15 cellular contexts compared by ENCODE assay signal in the genomic region with DNA sequence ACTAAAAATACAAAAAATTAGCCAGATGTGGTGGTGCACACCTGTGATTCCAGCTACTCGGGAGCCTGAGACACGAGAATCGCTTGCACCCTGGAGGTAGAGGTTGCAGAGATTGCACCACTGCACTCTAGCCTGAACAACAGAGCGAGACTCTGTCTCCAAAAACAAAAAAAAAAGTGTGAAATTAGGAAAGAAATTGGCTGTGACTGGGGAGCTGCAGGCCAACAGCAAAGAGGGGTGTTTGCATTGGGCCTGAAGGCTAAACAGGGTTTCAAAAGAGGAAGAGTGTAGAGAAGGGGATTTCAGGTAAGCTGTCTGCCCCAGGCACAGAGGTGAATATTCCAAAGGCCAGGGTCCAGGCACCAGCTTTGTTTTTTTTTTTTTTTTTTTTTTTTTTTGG.
"Had no signal": no experiment of that assay in that cellular context is flagged by ENCODE, and none has a peak within 500 bp of the region (broad histone marks: within the 10 kb centered on the region; RNA-seq: fewer than 3 reads in every experiment).

No MANE protein-coding gene starts in this region.

- ATAC-seq: foreskin keratinocyte, psoas muscle had no signal

- H3K27ac ChIP-seq: foreskin keratinocyte, left ventricle myocardium inferior, psoas muscle, sigmoid colon, skin epidermis had no signal

- H3K4me3 ChIP-seq: left ventricle myocardium inferior, lung, psoas muscle, sigmoid colon, skin epidermis had no signal

- FAIRE-seq: colon, keratinocyte had no signal

- H3K36me3 ChIP-seq: left ventricle myocardium inferior, sigmoid colon had no signal

- H3K27me3 ChIP-seq: foreskin keratinocyte, sigmoid colon had no signal

- H3K9me3 ChIP-seq: sigmoid colon had no signal

- DNase-seq: dermis blood vessel endothelial cell; foreskin keratinocyte; immature natural killer cell; left ventricle myocardium inferior; mesenchymal stem cell; naive B cell; psoas muscle; sigmoid colon; stimulated activated CD4-positive, alpha-beta T cell treated with anti-CD3 and anti-CD28 coated beads, Interleukin-12 subunit alpha, Interleukin-12 subunit beta, amount 100 ng/mL, for 4 hours; stimulated activated naive CD4-positive, alpha-beta T cell treated with Interleukin-2 at 50 U/mL for 16 hours; trophoblast cell had no signal
